26 cellular contexts compared by ENCODE assay signal in the genomic region with DNA sequence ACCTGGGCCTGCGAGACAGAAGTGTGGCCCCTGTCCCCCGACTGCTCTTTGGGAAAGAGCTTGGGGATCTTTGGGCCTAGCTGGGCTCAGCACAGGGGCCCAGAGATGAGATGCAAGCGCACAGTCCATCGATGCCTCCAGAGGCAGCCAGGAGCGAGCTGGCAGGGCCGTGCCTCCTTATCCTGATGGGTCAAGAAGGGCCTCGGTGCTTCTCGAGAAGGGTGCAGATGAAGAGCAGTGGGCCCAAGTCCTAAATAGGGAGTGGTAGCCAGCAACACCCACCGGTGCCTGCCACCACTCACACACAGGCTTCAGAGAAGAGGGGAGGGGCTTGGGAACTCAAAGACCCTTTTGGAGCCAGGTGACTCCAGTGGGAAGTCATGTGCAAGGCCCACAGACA. TPM values are rescaled to one million over a fixed set of nuclear protein-coding genes. Genes with fewer than 3 reads are reported as not detected.
A peak's percentile ranks its signal among the peaks of the same experiment; 100 is the strongest.
DNase-seq lines count a peak whose midpoint lies in the region; ATAC-seq and TF ChIP-seq lines count a peak whose summit lies in the region.
"Had no signal": no experiment of that assay in that cellular context is flagged by ENCODE, and none has a peak within 500 bp of the region (broad histone marks: within the 10 kb centered on the region; RNA-seq: fewer than 3 reads in every experiment).

No MANE protein-coding gene starts in this region.

- no peaks in the 10 kb centered on the region for H3K27me3 Mint-ChIP-seq in mesothelial cell of epicardium (ENCODE audit: low read depth)
- H3K27me3 Mint-ChIP-seq: activated naive CD8-positive, alpha-beta T cell treated with anti-CD3 and anti-CD28 coated beads for 36 hours had no signal

- no peaks in the 10 kb centered on the region for H3K36me3 Mint-ChIP-seq in mesothelial cell of epicardium
- H3K36me3 Mint-ChIP-seq: activated naive CD8-positive, alpha-beta T cell treated with anti-CD3 and anti-CD28 coated beads for 36 hours had no signal

- peak overlapping the region; percentile 27 for H3K4me3 Mint-ChIP-seq in mesothelial cell of epicardium
- H3K4me3 Mint-ChIP-seq: activated naive CD8-positive, alpha-beta T cell treated with anti-CD3 and anti-CD28 coated beads for 36 hours; activated T-helper 1 cell treated with anti-CD3 and anti-CD28 coated beads, Interleukin-12 subunit alpha, Interleukin-12 subunit beta, Interleukin-2, Interleukin-4 antibody, amounts not matched to agents 30 ng/mL and 10 ng/mL and 1 ng/mL, durations not matched to agents 14 hours and 24 hours and 36 hours; H9 had no signal

- no peak for TF ChIP-seq EP300 in stomach (IDR thresholded peaks at IDR 0.05)

- no peaks in the 10 kb centered on the region for H3K9me3 Mint-ChIP-seq in mesothelial cell of epicardium
- H3K9me3 Mint-ChIP-seq: activated naive CD8-positive, alpha-beta T cell treated with anti-CD3 and anti-CD28 coated beads for 36 hours; activated T-helper 1 cell treated with anti-CD3 and anti-CD28 coated beads, Interleukin-12 subunit alpha, Interleukin-12 subunit beta, Interleukin-2, Interleukin-4 antibody, amounts not matched to agents 30 ng/mL and 10 ng/mL and 1 ng/mL, durations not matched to agents 14 hours and 24 hours and 36 hours; H9 had no signal

- no peak for TF ChIP-seq POLR2A in stomach (IDR thresholded peaks at IDR 0.05)

- peak; percentile 48 for DNase-seq in H7
- DNase-seq in coronary artery (ENCODE audit: low spot score): no peak
- no peak for DNase-seq in mesothelial cell of epicardium (ENCODE audit: low spot score in 2 of 2, unreplicated experiment in 2 of 2)
- DNase-seq in stomach: no peak
- DNase-seq in NCI-H1105 (lab: John Stamatoyannopoulos, UW): no peak
- no peak for DNase-seq in activated CD8-positive, alpha-beta memory T cell treated with anti-CD3 and anti-CD28 coated beads, Interleukin-2, amount 50 U/mL, for 4 hours
- DNase-seq: activated CD4-positive, alpha-beta T cell treated with anti-CD3 and anti-CD28 coated beads for 4 hours; activated naive CD8-positive, alpha-beta T cell treated with anti-CD3 and anti-CD28 coated beads for 36 hours; glutamatergic neuron; H9; left colon; MG63; midbrain; NCI-H1436; NCI-H510A treated with DMSO at 0.1 percent for 48 hours; psoas muscle; stimulated activated CD4-positive, alpha-beta T cell treated with anti-CD3 and anti-CD28 coated beads, Interleukin-4, amount 100 ng/mL, for 1 hour; stimulated activated naive CD4-positive, alpha-beta T cell; trophoblast cell had no signal

- H3K4me3 ChIP-seq in H7 (ENCODE audit: insufficient read depth, low read depth, low read length) (no peak overlapping the region), coronary artery (no peak overlapping the region), stomach (no peak overlapping the region)
- H3K4me3 ChIP-seq: K562, MG63, psoas muscle, SJSA1 had no signal

- peaks cover 71% of the 10 kb centered on the region for H3K4me1 Mint-ChIP-seq in mesothelial cell of epicardium
- H3K4me1 Mint-ChIP-seq: activated naive CD8-positive, alpha-beta T cell treated with anti-CD3 and anti-CD28 coated beads for 36 hours had no signal

- peak overlapping the region; percentile 87 for H3K27ac Mint-ChIP-seq in mesothelial cell of epicardium
- H3K27ac Mint-ChIP-seq: activated naive CD8-positive, alpha-beta T cell treated with anti-CD3 and anti-CD28 coated beads for 36 hours; activated T-helper 1 cell treated with anti-CD3 and anti-CD28 coated beads, Interleukin-12 subunit alpha, Interleukin-12 subunit beta, Interleukin-2, Interleukin-4 antibody, amounts not matched to agents 30 ng/mL and 10 ng/mL and 1 ng/mL, durations not matched to agents 14 hours and 24 hours and 36 hours; H9 had no signal

- H3K4me1 ChIP-seq in stomach: peaks cover 0 to 52% (median 25%) of the 10 kb centered on the region in 4 donors
- H3K4me1 ChIP-seq: SJSA1 had no signal

- no peaks in the 10 kb centered on the region for H3K27me3 ChIP-seq in H7 (ENCODE audit: control insufficient read depth, insufficient read depth, low read length)
- peaks cover 0 to 38% (median 0%) of the 10 kb centered on the region in 3 donors for H3K27me3 ChIP-seq in stomach
- H3K27me3 ChIP-seq: MG63 had no signal

- no peaks in the 10 kb centered on the region for H3K36me3 ChIP-seq in H7 (replicated peaks; ENCODE audit: control insufficient read depth, insufficient read depth, low read length)
- H3K36me3 ChIP-seq in stomach: no peaks in the 10 kb centered on the region
- H3K36me3 ChIP-seq: MG63, SJSA1 had no signal

- ATAC-seq in GM21423 (IDR thresholded peaks at IDR 0.05; ENCODE audit: unreplicated experiment): no peak
- ATAC-seq: K562, left colon, Panc1 had no signal

- intact Hi-C loops in stomach (cut with DNase I; ENCODE audit: low total_unique reads): no loop called here

- H3K9me3 ChIP-seq in stomach: no peaks in the 10 kb centered on the region
- H3K9me3 ChIP-seq: MG63, psoas muscle, SJSA1 had no signal

- no peak for TF ChIP-seq CTCF in coronary artery (IDR thresholded peaks at IDR 0.05)
- TF ChIP-seq CTCF in mesothelial cell of epicardium (IDR thresholded peaks at IDR 0.05; ENCODE audit: unreplicated experiment): no peak
- no peak for TF ChIP-seq CTCF in stomach (IDR thresholded peaks at IDR 0.05)

- H3K27ac ChIP-seq in coronary artery (peak overlapping the region; percentile 45 to 75), stomach (peak overlapping the region in 3 of 5 donors; percentile 25 to 56 (median 56))
- H3K27ac ChIP-seq: C4-2B, psoas muscle, SJSA1 had no signal

- 74 to 90% (median 80%) methylated on average over 9 of the region's 9 CpGs for WGBS in stomach, 5 donors

RNA-seq across cellular contexts. Expression of a gene that starts 17.7 kb away (rescaled TPM):
- total RNA-seq in H7 (2014; rRNA removed; shearing (Covaris generic)): 0.11 and 0.48 TPM in 2 replicates
- total RNA-seq in mesothelial cell of epicardium: 6.3 to 6.9 TPM (median 6.6 TPM) in 3 replicates
- 10 to 100 TPM in 1 of 5 donors, 1 to 10 TPM in 3, under 1 TPM in 1; 0.87 to 22.8 (median 2.0) TPM for total RNA-seq in stomach
- polyA plus RNA-seq in stomach: 1 to 10 TPM in 2 of 3 donors, under 1 TPM in 1; 0.62 to 2.8 (median 1.8) TPM
- total RNA-seq: activated naive CD8-positive, alpha-beta T cell treated with anti-CD3 and anti-CD28 coated beads for 36 hours; activated T-helper 1 cell treated with anti-CD3 and anti-CD28 coated beads, Interleukin-12 subunit alpha, Interleukin-12 subunit beta, Interleukin-2, Interleukin-4 antibody, amounts not matched to agents 30 ng/mL and 10 ng/mL and 1 ng/mL, durations not matched to agents 14 hours and 24 hours and 36 hours; SJSA1; T-helper 1 cell treated with Interleukin-12 subunit alpha and Interleukin-12 subunit beta and Interleukin-4 antibody, amounts not matched to agents 30 ng/mL and 1 ng/mL, for 36 hours had no signal

RNA-seq across cellular contexts. Expression of a gene that starts 53.9 kb away (rescaled TPM):
- total RNA-seq in H7 (2014; rRNA removed; shearing (Covaris generic)): 10.7 and 15.4 TPM in 2 replicates
- total RNA-seq in mesothelial cell of epicardium: 25.2 to 26.8 TPM (median 26.0 TPM) in 3 replicates
- total RNA-seq in stomach: 10 to 100 TPM; 12.8 to 40.9 (median 14.7) TPM
- 10 to 100 TPM in 1 of 3 donors, 1 to 10 TPM in 2; 4.9 to 10.5 (median 8.6) TPM for polyA plus RNA-seq in stomach
